In genomic region chr13:102484329-102484728, GRCh38 we compare ENCODE assay signal across 12 cellular contexts.
DNase-seq lines count a peak whose midpoint lies in the region; ATAC-seq, FAIRE-seq and TF ChIP-seq lines count a peak whose summit lies in the region.
"Had no signal": no experiment of that assay in that cellular context is flagged by ENCODE, and none has a peak within 500 bp of the region (broad histone marks: within the 10 kb centered on the region; RNA-seq: fewer than 3 reads in every experiment).

No MANE protein-coding gene starts in this region.

- no peak overlapping the region for H2AFZ ChIP-seq in GM12878 (ENCODE audit: control insufficient read depth, low read depth, low read length)

- POLR2A ChIA-PET in GM12878 (lab: Charles Lee) = no interaction called here

- TF ChIP-seq CTCF in GM12872 (IDR thresholded peaks at IDR 0.05; ENCODE audit: insufficient read depth, low read depth, low read length) (0 out of 3 replicates have a peak, but pooled peaks have one; percentile 10), GM12878 (IDR thresholded peaks at IDR 0.05 in 2 of 3, conservative IDR thresholded peaks at IDR 0.05 in 1 of 3; ENCODE audit: control insufficient read depth in 2 of 3, extremely low read depth in 1 of 3, insufficient read depth in 1 of 3, low read depth in 3 of 3, low read length in 3 of 3) (no peak; a peak in 1 of 6 replicates), liver (IDR thresholded peaks at IDR 0.05; ENCODE audit: low read depth, low read length, missing input control) (no peak)

- no peak overlapping the region for H3K27ac ChIP-seq in GM12878 (ENCODE audit: control insufficient read depth, insufficient read depth)
- H3K27ac ChIP-seq in liver (ENCODE audit: low read depth in 1 of 2, low read length in 2 of 2) = no peak overlapping the region
- H3K27ac ChIP-seq: tibial artery had no signal

- TF ChIP-seq EP300 in GM12878 (IDR thresholded peaks at IDR 0.05; ENCODE audit: borderline replicate concordance in 1 of 2, control insufficient read depth in 1 of 2, low read depth in 2 of 2, low read length in 2 of 2) = no peak

- WGBS in GM12878 (ENCODE audit: insufficient coverage, insufficient replicate concordance, low lambda C conversion rate, missing lambda C conversion rate) = 0% methylated on average over 2 of the region's 2 CpGs
- 42% methylated on average over 2 of the region's 2 CpGs for WGBS in liver

- H3K9ac ChIP-seq in GM12878 (ENCODE audit: control insufficient read depth, insufficient read depth, low read length) = no peak overlapping the region
- no peak overlapping the region for H3K9ac ChIP-seq in liver (ENCODE audit: low read depth in 1 of 2, low read length in 2 of 2)

- H3K9me3 ChIP-seq in GM12878 (replicated peaks; ENCODE audit: control insufficient read depth, insufficient read depth, low read length) (no peaks in the 10 kb centered on the region), liver (ENCODE audit: control insufficient read depth in 4 of 4, low read length in 3 of 4) (peaks cover 0 to 7% (median 0%) of the 10 kb centered on the region in 4 donors)
- H3K9me3 ChIP-seq: tibial artery had no signal

- DNase-seq in LHCN-M2 (ENCODE audit: low read depth) (peak; percentile 10), GM12878 (ENCODE audit: low read depth, low spot score) (no peak), cerebellum (ENCODE audit: low spot score) (no peak)
- DNase-seq: GOT3, MM.1S, tibial artery had no signal

- SMC1A ChIA-PET in GM12878 (lab: Charles Lee; ENCODE audit: uncharacterized antibody, unreplicated experiment) = interaction anchor here (0.7 kb wide), 1 partner anchor 45 kb away, joined by 4 read pairs; no protein-coding TSS in a partner anchor

- no peaks in the 10 kb centered on the region for H3K79me2 ChIP-seq in GM12878 (ENCODE audit: control insufficient read depth, insufficient read depth, low read length)

- peak; percentile 4; the same call in 1 of the 2 replicates for TF ChIP-seq RAD21 in GM12878 (IDR thresholded peaks at IDR 0.05; ENCODE audit: insufficient read depth, low read depth, low read length)
- peak; percentile 41 to 53 for TF ChIP-seq RAD21 in liver (IDR thresholded peaks at IDR 0.05)

- BruUV-seq in GM12878 (replicated peaks; lab: Mats Ljungman, UMichigan) = no TSS peak

- RAD21 ChIA-PET in GM12878 (lab: Charles Lee; ENCODE audit: unreplicated experiment) = no interaction called here

- no peak overlapping the region for H3K4me2 ChIP-seq in GM12878 (ENCODE audit: control insufficient read depth, insufficient read depth)

- H4K20me1 ChIP-seq in GM12878 (ENCODE audit: control insufficient read depth, insufficient read depth) = no peaks in the 10 kb centered on the region

- CTCF ChIA-PET in GM12878 (lab: Yijun Ruan, JAX) = no interaction called here

- no peaks in the 10 kb centered on the region for H3K27me3 ChIP-seq in GM12878 (replicated peaks in 1 of 2; ENCODE audit: control insufficient read depth in 2 of 2, insufficient read depth in 2 of 2, low read length in 1 of 2)
- no peaks in the 10 kb centered on the region for H3K27me3 ChIP-seq in liver (ENCODE audit: control insufficient read depth in 4 of 4, insufficient read depth in 4 of 4, low read length in 3 of 4)
- H3K27me3 ChIP-seq: tibial artery had no signal

- FAIRE-seq in GM12878 (lab: Jason Lieb, UNC) = no peak

- H3K36me3 ChIP-seq in GM12878 (ENCODE audit: control insufficient read depth in 2 of 2, insufficient read depth in 2 of 2, low read length in 1 of 2) (no peaks in the 10 kb centered on the region), liver (ENCODE audit: control insufficient read depth in 4 of 4, insufficient read depth in 3 of 4, low read depth in 1 of 4, low read length in 3 of 4) (no peaks in the 10 kb centered on the region)
- H3K36me3 ChIP-seq: tibial artery had no signal

- intact Hi-C loops in GM12878 (cut with micrococcal nuclease; ENCODE audit: unreplicated experiment) = no loop called here

- TF ChIP-seq POLR2A in GM12878 (IDR thresholded peaks at IDR 0.05; ENCODE audit: low read depth, low read length) = no peak

- H3K4me1 ChIP-seq in GM12878 (ENCODE audit: control insufficient read depth, insufficient read depth, low read length) (no peaks in the 10 kb centered on the region), liver (ENCODE audit: control insufficient read depth in 4 of 4, insufficient read depth in 4 of 4, low read length in 3 of 4) (no peaks in the 10 kb centered on the region)
- H3K4me1 ChIP-seq: tibial artery had no signal

- in situ Hi-C loops in GM12878 (cut with MboI) = no loop called here

- H3K4me3 ChIP-seq in GM12878 (no peak overlapping the region), liver (ENCODE audit: low read depth in 1 of 3, low read length in 3 of 3) (no peak overlapping the region)
- H3K4me3 ChIP-seq: lung, tibial artery had no signal

- no peak for ATAC-seq in GM12878
- ATAC-seq in HG03442 (IDR thresholded peaks at IDR 0.05; ENCODE audit: unreplicated experiment) = no peak
- no peak for ATAC-seq in GM18519 (IDR thresholded peaks at IDR 0.05; ENCODE audit: low FRiP score, unreplicated experiment)
- ATAC-seq in GM19023 (IDR thresholded peaks at IDR 0.05; ENCODE audit: unreplicated experiment) = no peak

TF ChIP-seq in GM12878, 131 proteins besides CTCF, POLR2A, EP300 and RAD21:
- no peak for TF ChIP-seq CBX3 (IDR thresholded peaks at IDR 0.05; ENCODE audit: borderline replicate concordance, low read depth)
- TF ChIP-seq ZNF24 (IDR thresholded peaks at IDR 0.05) = no peak
- TF ChIP-seq, protein P1, sequence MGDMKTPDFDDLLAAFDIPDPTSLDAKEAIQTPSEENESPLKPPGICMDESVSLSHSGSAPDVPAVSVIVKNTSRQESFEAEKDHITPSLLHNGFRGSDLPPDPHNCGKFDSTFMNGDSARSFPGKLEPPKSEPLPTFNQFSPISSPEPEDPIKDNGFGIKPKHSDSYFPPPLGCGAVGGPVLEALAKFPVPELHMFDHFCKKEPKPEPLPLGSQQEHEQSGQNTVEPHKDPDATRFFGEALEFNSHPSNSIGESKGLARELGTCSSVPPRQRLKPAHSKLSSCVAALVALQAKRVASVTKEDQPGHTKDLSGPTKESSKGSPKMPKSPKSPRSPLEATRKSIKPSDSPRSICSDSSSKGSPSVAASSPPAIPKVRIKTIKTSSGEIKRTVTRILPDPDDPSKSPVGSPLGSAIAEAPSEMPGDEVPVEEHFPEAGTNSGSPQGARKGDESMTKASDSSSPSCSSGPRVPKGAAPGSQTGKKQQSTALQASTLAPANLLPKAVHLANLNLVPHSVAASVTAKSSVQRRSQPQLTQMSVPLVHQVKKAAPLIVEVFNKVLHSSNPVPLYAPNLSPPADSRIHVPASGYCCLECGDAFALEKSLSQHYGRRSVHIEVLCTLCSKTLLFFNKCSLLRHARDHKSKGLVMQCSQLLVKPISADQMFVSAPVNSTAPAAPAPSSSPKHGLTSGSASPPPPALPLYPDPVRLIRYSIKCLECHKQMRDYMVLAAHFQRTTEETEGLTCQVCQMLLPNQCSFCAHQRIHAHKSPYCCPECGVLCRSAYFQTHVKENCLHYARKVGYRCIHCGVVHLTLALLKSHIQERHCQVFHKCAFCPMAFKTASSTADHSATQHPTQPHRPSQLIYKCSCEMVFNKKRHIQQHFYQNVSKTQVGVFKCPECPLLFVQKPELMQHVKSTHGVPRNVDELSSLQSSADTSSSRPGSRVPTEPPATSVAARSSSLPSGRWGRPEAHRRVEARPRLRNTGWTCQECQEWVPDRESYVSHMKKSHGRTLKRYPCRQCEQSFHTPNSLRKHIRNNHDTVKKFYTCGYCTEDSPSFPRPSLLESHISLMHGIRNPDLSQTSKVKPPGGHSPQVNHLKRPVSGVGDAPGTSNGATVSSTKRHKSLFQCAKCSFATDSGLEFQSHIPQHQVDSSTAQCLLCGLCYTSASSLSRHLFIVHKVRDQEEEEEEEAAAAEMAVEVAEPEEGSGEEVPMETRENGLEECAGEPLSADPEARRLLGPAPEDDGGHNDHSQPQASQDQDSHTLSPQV (IDR thresholded peaks at IDR 0.05) = no peak
- 0 out of 2 replicates have a peak, but pooled peaks have one; percentile 7 for TF ChIP-seq SMC3 (IDR thresholded peaks at IDR 0.05; ENCODE audit: borderline replicate concordance, low read length)

TF ChIP-seq in liver, 16 proteins besides CTCF, POLR2A, EP300 and RAD21:
- TF ChIP-seq FOXA1 (IDR thresholded peaks at IDR 0.05) (no peak), TAF1 (conservative IDR thresholded peaks at IDR 0.05) (no peak), HNF4G (IDR thresholded peaks at IDR 0.05) (no peak), HNF4A (conservative IDR thresholded peaks at IDR 0.05) (no peak)
